In genomic region chr6:4974962-4975361, GRCh38 we compare ENCODE assay signal across 1 cellular context.
TF ChIP-seq lines count a peak whose summit lies in the region.

No MANE protein-coding gene starts in this region.

TF ChIP-seq in SK-N-SH, 30 proteins besides CTCF, POLR2A, EP300 and RAD21 (continued from another document):
- TF ChIP-seq IRF3 (IDR thresholded peaks at IDR 0.05; ENCODE audit: low read depth, low read length), result no peak
- TF ChIP-seq PBX3 (IDR thresholded peaks at IDR 0.05), result no peak
- no peak for TF ChIP-seq TAF1 (IDR thresholded peaks at IDR 0.05; ENCODE audit: borderline replicate concordance, low read depth, low read length)
- no peak for TF ChIP-seq RFX5 (IDR thresholded peaks at IDR 0.05; ENCODE audit: low read length)
- TF ChIP-seq ZBTB33 (IDR thresholded peaks at IDR 0.05; ENCODE audit: borderline replicate concordance, low read depth), result no peak
